Comparison of ENCODE assay signal across 12 cellular contexts in genomic region chr17:34300652-34301390, GRCh38. TPM values are rescaled to one million over a fixed set of nuclear protein-coding genes. Genes with fewer than 3 reads are reported as not detected.
DNase-seq lines count a peak whose midpoint lies in the region; ATAC-seq and TF ChIP-seq lines count a peak whose summit lies in the region.
"Had no signal": no experiment of that assay in that cellular context is flagged by ENCODE, and none has a peak within 500 bp of the region (broad histone marks: within the 10 kb centered on the region; RNA-seq: fewer than 3 reads in every experiment).

No MANE protein-coding gene starts in this region.

- H3K36me3 ChIP-seq in adipocyte (ENCODE audit: control insufficient read depth, insufficient read depth, low read length, severe bottlenecking) (no peaks in the 10 kb centered on the region), gastrocnemius medialis (no peaks in the 10 kb centered on the region)
- H3K36me3 ChIP-seq: cardiac muscle cell had no signal

- H3K9me3 ChIP-seq in adipocyte (ENCODE audit: control insufficient read depth, low read length) (no peaks in the 10 kb centered on the region), gastrocnemius medialis (no peaks in the 10 kb centered on the region)

- POLR2A ChIA-PET in HEK293T (lab: Yijun Ruan, JAX), result no interaction called here

- H3K4me1 ChIP-seq in adipocyte (ENCODE audit: control insufficient read depth, insufficient read depth, low read length) (peaks cover 38% of the 10 kb centered on the region), foreskin keratinocyte (peaks cover 11% of the 10 kb centered on the region), gastrocnemius medialis (peaks cover 9 to 12% of the 10 kb centered on the region in 2 donors)

- CTCF ChIA-PET in HEK293T (lab: Yijun Ruan, JAX), result interaction anchor here (1.2 kb wide), 1 partner anchor 61 kb away, joined by 4 read pairs; no protein-coding TSS in a partner anchor

- TF ChIP-seq POLR2A in gastrocnemius medialis (IDR thresholded peaks at IDR 0.05), result no peak

- H3K27me3 ChIP-seq in adipocyte (replicated peaks; ENCODE audit: control insufficient read depth, insufficient read depth, low read length) (no peaks in the 10 kb centered on the region), foreskin keratinocyte (no peaks in the 10 kb centered on the region), gastrocnemius medialis (no peaks in the 10 kb centered on the region)
- H3K27me3 ChIP-seq: cardiac muscle cell had no signal

- TF ChIP-seq CTCF in foreskin keratinocyte (conservative IDR thresholded peaks at IDR 0.05) (no peak), gastrocnemius medialis (IDR thresholded peaks at IDR 0.05 in 4 of 5, conservative IDR thresholded peaks at IDR 0.05 in 1 of 5) (no peak)

- H3K27ac ChIP-seq in foreskin keratinocyte (peak overlapping the region; percentile 34), gastrocnemius medialis (peak overlapping the region; percentile 37 to 49 (median 40))
- H3K27ac ChIP-seq: cardiac muscle cell had no signal

- ATAC-seq in foreskin keratinocyte (peak; percentile 68), gastrocnemius medialis (no peak)

- in situ Hi-C loops in gastrocnemius medialis (cut with MboI; ENCODE audit: low sequenced_read_pairs in 4 of 4), result loop anchor here in 2 of 4 donors (10.0 kb wide), 2 partner anchors 96 to 106 kb away; no protein-coding TSS in a partner anchor

- no peak overlapping the region for H3K4me3 ChIP-seq in adipocyte (ENCODE audit: low read length)
- no peak overlapping the region for H3K4me3 ChIP-seq in gastrocnemius medialis
- H3K4me3 ChIP-seq: cardiac muscle cell had no signal

- DNase-seq in HT1080 (ENCODE audit: low read depth) (peak; percentile 42), adipocyte (ENCODE audit: low read depth) (peak; percentile 42), foreskin keratinocyte (peak; percentile 56 to 70), gastrocnemius medialis (no peak), HEK293T (ENCODE audit: extremely low spot score) (no peak), NK-92 (lab: John Stamatoyannopoulos, UW; ENCODE audit: unreplicated experiment) (no peak), activated gamma-delta T cell treated with Interleukin-2 at 50 U/mL for 16 hours (no peak)
- no peak for DNase-seq in stimulated activated naive CD4-positive, alpha-beta T cell (lab: John Stamatoyannopoulos, UW)
- DNase-seq: activated T-cell treated with anti-CD3 and anti-CD28 coated beads, Interleukin-2, amount 50 U/mL, for 24 hours; NCI-H2029 had no signal

- no peak overlapping the region for H3K9ac ChIP-seq in adipocyte (ENCODE audit: low read length)

- intact Hi-C loops in gastrocnemius medialis (cut with DNase I; ENCODE audit: low total_unique reads), result no loop called here

TF ChIP-seq in HEK293T, 16 proteins besides CTCF, POLR2A, EP300 and RAD21:
- TF ChIP-seq FOXK2 (IDR thresholded peaks at IDR 0.05) (no peak), FOXA1 (IDR thresholded peaks at IDR 0.05) (no peak), NFRKB (IDR thresholded peaks at IDR 0.05) (no peak), ZNF384 (IDR thresholded peaks at IDR 0.05) (no peak), L3MBTL2 (conservative IDR thresholded peaks at IDR 0.05) (no peak), SUZ12 (IDR thresholded peaks at IDR 0.05) (no peak), ELF4 (IDR thresholded peaks at IDR 0.05) (no peak), PKNOX1 (IDR thresholded peaks at IDR 0.05) (no peak), LEF1 (IDR thresholded peaks at IDR 0.05; ENCODE audit: borderline replicate concordance) (no peak), SP1 (IDR thresholded peaks at IDR 0.05) (no peak), FOXM1 (IDR thresholded peaks at IDR 0.05; ENCODE audit: borderline replicate concordance) (no peak), ARNT (IDR thresholded peaks at IDR 0.05) (no peak), TARDBP (IDR thresholded peaks at IDR 0.05) (no peak), HDGF (IDR thresholded peaks at IDR 0.05; ENCODE audit: borderline replicate concordance) (no peak), CTBP1 (IDR thresholded peaks at IDR 0.05; ENCODE audit: borderline replicate concordance) (no peak), BHLHE40 (IDR thresholded peaks at IDR 0.05; ENCODE audit: borderline replicate concordance) (no peak)

RNA-seq across cellular contexts. Expression of gene CCL11, which starts 15.3 kb away (rescaled TPM):
- not detected in 2 replicates for total RNA-seq in HT1080 (2014; rRNA removed; shearing (Covaris generic))
- not detected in 2 replicates for polyA plus RNA-seq in HT1080 (2015; cell fraction: cytosol; rRNA removed)
- not detected in 2 replicates for polyA plus RNA-seq in HT1080 (2015; cell fraction: nucleus; rRNA removed)
- total RNA-seq in foreskin keratinocyte, result not detected in 2 replicates
- not detected in 2 replicates for polyA plus RNA-seq in foreskin keratinocyte
- not detected for total RNA-seq in gastrocnemius medialis
- total RNA-seq: cardiac muscle cell had no signal
- polyA plus RNA-seq: cardiac muscle cell, neural cell had no signal

RNA-seq across cellular contexts. Expression of gene CCL8, which starts 18.4 kb away (rescaled TPM):
- total RNA-seq in HT1080 (2014; rRNA removed; shearing (Covaris generic)), result not detected in 2 replicates
- polyA plus RNA-seq in HT1080 (2015; cell fraction: cytosol; rRNA removed), result not detected in 2 replicates
- polyA plus RNA-seq in HT1080 (2015; cell fraction: nucleus; rRNA removed), result not detected in 2 replicates
- not detected in 2 replicates for total RNA-seq in foreskin keratinocyte
- polyA plus RNA-seq in foreskin keratinocyte, result not detected in 2 replicates
- total RNA-seq in gastrocnemius medialis, result under 1 TPM in 1 of 4 donors, not detected in 3; 0.61 TPM
- total RNA-seq: cardiac muscle cell had no signal
- polyA plus RNA-seq: cardiac muscle cell, neural cell had no signal

RNA-seq across cellular contexts. Expression of gene CCL7, which starts 30.8 kb away (rescaled TPM):
- total RNA-seq in HT1080 (2014; rRNA removed; shearing (Covaris generic)), result not detected in 2 replicates
- not detected in 2 replicates for polyA plus RNA-seq in HT1080 (2015; cell fraction: cytosol; rRNA removed)
- not detected in 2 replicates for polyA plus RNA-seq in HT1080 (2015; cell fraction: nucleus; rRNA removed)
- total RNA-seq in foreskin keratinocyte (not detected in 2 replicates), gastrocnemius medialis (not detected)
- not detected in 2 replicates for polyA plus RNA-seq in foreskin keratinocyte
- total RNA-seq: cardiac muscle cell had no signal
- polyA plus RNA-seq: cardiac muscle cell, neural cell had no signal

RNA-seq across cellular contexts. Expression of gene CCL2, which starts 45.7 kb away (rescaled TPM):
- 0.51 TPM in 1 of 2 replicates, not detected in the other for total RNA-seq in HT1080 (2014; rRNA removed; shearing (Covaris generic))
- polyA plus RNA-seq in HT1080 (2015; cell fraction: cytosol; rRNA removed), result 1.6 and 1.7 TPM in 2 replicates
- 0.88 TPM in 1 of 2 replicates, not detected in the other for polyA plus RNA-seq in HT1080 (2015; cell fraction: nucleus; rRNA removed)
- total RNA-seq in foreskin keratinocyte (0.27 and 0.63 TPM in 2 replicates), gastrocnemius medialis (1 to 10 TPM; 1.1 to 5.8 (median 4.1) TPM)
- polyA plus RNA-seq in foreskin keratinocyte, result 0.25 and 1.6 TPM in 2 replicates

RNA-seq across cellular contexts. Expression of gene CCL13, which starts 55.5 kb away (rescaled TPM):
- total RNA-seq in HT1080 (2014; rRNA removed; shearing (Covaris generic)), result not detected in 2 replicates
- not detected in 2 replicates for polyA plus RNA-seq in HT1080 (2015; cell fraction: cytosol; rRNA removed)
- polyA plus RNA-seq in HT1080 (2015; cell fraction: nucleus; rRNA removed), result not detected in 2 replicates
- total RNA-seq in foreskin keratinocyte (not detected in 2 replicates), gastrocnemius medialis (1 to 10 TPM in 1 of 4 donors, not detected in 3; 1.5 TPM)
- not detected in 2 replicates for polyA plus RNA-seq in foreskin keratinocyte
- total RNA-seq: cardiac muscle cell had no signal
- polyA plus RNA-seq: cardiac muscle cell, neural cell had no signal

Comparison
In these comparisons a context has a peak if more than half of its experiments do, and no peak if none do; other contexts are left out.
1. DNase-seq: peak in HT1080 (single experiment), adipocyte (single experiment) and foreskin keratinocyte (2 of 2); none in gastrocnemius medialis (0 of 2), HEK293T (single experiment), stimulated activated naive CD4-positive, alpha-beta T cell (0 of 6), NK-92 (single experiment) and activated gamma-delta T cell treated with Interleukin-2 at 50 U/mL for 16 hours (single experiment).